Comparison of ENCODE assay signal across 9 cellular contexts in the genomic region with DNA sequence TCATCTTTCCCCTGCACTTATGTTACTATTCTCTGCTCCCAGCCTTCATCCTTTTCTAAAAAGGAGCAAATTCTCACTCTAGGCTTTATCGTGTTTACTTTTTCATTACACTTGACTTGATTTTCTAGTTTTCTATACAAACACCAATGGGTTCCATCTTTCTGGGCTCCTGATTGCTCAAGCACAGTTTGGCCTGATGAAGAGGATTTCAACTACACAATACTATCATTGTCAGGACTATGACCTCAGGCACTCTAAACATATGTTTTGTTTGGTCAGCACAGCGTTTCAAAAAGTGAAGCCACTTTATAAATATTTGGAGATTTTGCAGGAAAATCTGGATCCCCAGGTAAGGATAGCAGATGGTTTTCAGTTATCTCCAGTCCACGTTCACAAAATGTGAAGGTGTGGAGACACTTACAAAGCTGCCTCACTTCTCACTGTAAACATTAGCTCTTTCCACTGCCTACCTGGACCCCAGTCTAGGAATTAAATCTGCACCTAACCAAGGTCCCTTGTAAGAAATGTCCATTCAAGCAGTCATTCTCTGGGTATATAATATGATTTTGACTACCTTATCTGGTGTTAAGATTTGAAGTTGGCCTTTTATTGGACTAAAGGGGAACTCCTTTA.
A peak's percentile ranks its signal among the peaks of the same experiment; 100 is the strongest.
DNase-seq lines count a peak whose midpoint lies in the region; ATAC-seq and TF ChIP-seq lines count a peak whose summit lies in the region.
"Had no signal": no experiment of that assay in that cellular context is flagged by ENCODE, and none has a peak within 500 bp of the region (broad histone marks: within the 10 kb centered on the region; RNA-seq: fewer than 3 reads in every experiment).

No MANE protein-coding gene starts in this region.

- CTCF ChIA-PET in activated CD8-positive, alpha-beta T cell treated with anti-CD3 and anti-CD28 coated beads, Interleukin-2, amount 10 ng/mL, durations not matched to agents 7 days and 5 days (lab: Charles Lee) = interaction anchor here (0.6 to 5.4 kb wide), 49 partner anchors 8 to 680 kb away, joined by 3 to 29 read pairs (median 4); no protein-coding TSS in a partner anchor

- no peaks in the 10 kb centered on the region for H3K27me3 ChIP-seq in heart right ventricle
- H3K27me3 ChIP-seq in vagina = no peaks in the 10 kb centered on the region
- H3K27me3 ChIP-seq: ovary had no signal

- H3K4me1 ChIP-seq in heart right ventricle (peaks cover 16 to 97% (median 76%) of the 10 kb centered on the region in 9 donors), vagina (peaks cover 53% of the 10 kb centered on the region)

- H3K36me3 ChIP-seq in heart right ventricle (peaks cover 0 to 98% (median 6%) of the 10 kb centered on the region in 9 donors), vagina (peaks cover 0 to 23% of the 10 kb centered on the region in 2 donors)
- H3K36me3 ChIP-seq: ovary had no signal

- H3K36me3 Mint-ChIP-seq in activated CD8-positive, alpha-beta T cell treated with anti-CD3 and anti-CD28 coated beads, Interleukin-2, amount 10 ng/mL, durations not matched to agents 7 days and 5 days (ENCODE audit: low read depth) = peaks cover 78% of the 10 kb centered on the region
- peaks cover 37% of the 10 kb centered on the region for H3K36me3 Mint-ChIP-seq in memory B cell

- 78 to 80% methylated on average over 3 of the region's 3 CpGs for WGBS in heart right ventricle, 2 donors

- no peaks in the 10 kb centered on the region for H3K27me3 Mint-ChIP-seq in activated CD8-positive, alpha-beta T cell treated with anti-CD3 and anti-CD28 coated beads, Interleukin-2, amount 10 ng/mL, durations not matched to agents 7 days and 5 days (ENCODE audit: low read depth)
- no peaks in the 10 kb centered on the region for H3K27me3 Mint-ChIP-seq in memory B cell

- TF ChIP-seq POLR2A in vagina (IDR thresholded peaks at IDR 0.05) = no peak

- peaks cover 60% of the 10 kb centered on the region for H3K4me1 Mint-ChIP-seq in activated CD8-positive, alpha-beta T cell treated with anti-CD3 and anti-CD28 coated beads, Interleukin-2, amount 10 ng/mL, durations not matched to agents 7 days and 5 days (ENCODE audit: low read depth)
- H3K4me1 Mint-ChIP-seq in memory B cell = peaks cover 50% of the 10 kb centered on the region

- intact Hi-C loops in heart right ventricle (cut with DNase I) (loop anchor here (1.0 to 10.0 kb wide), 22 partner anchors 85 to 650 kb away; partner anchors contain the start of gene TGFBR2 (in 2 of the 10)), Right ventricle myocardium inferior (cut with DNase I) (loop anchor here (2.0 to 5.0 kb wide), 4 partner anchors 250 to 580 kb away; no protein-coding TSS in a partner anchor), vagina (cut with DNase I) (loop anchor here (10.0 kb wide), 1 partner anchor 578 kb away; no protein-coding TSS in a partner anchor)

- no peak overlapping the region for H3K4me3 Mint-ChIP-seq in activated CD8-positive, alpha-beta T cell treated with anti-CD3 and anti-CD28 coated beads, Interleukin-2, amount 10 ng/mL, durations not matched to agents 7 days and 5 days
- H3K4me3 Mint-ChIP-seq in memory B cell = no peak overlapping the region

- POLR2A ChIA-PET in activated CD8-positive, alpha-beta T cell treated with anti-CD3 and anti-CD28 coated beads, Interleukin-2, amount 10 ng/mL, durations not matched to agents 7 days and 5 days (lab: Charles Lee) = interaction anchor here (1.4 kb wide), 1 partner anchor 86 kb away, joined by 3 read pairs; the partner anchor contains the start of gene TGFBR2

- H3K4me3 ChIP-seq in heart right ventricle (no peak overlapping the region), vagina (no peak overlapping the region)
- H3K4me3 ChIP-seq: ovary had no signal

- DNase-seq in heart right ventricle (no peak), Right ventricle myocardium inferior (ENCODE audit: missing footprints) (no peak), memory B cell (ENCODE audit: low spot score in 2 of 2) (no peak), vagina (ENCODE audit: extremely low spot score in 2 of 2) (no peak), HuH-7.5 (ENCODE audit: low spot score) (no peak)
- no peak for DNase-seq in activated CD8-positive, alpha-beta T cell treated with anti-CD3 and anti-CD28 coated beads, Interleukin-2, amount 10 ng/mL, durations not matched to agents 7 days and 5 days
- DNase-seq in stimulated activated CD4-positive, alpha-beta T cell treated with anti-CD3 and anti-CD28 coated beads, Interleukin-2, amount 100 ng/mL, for 24 hours = no peak

- H3K9me3 Mint-ChIP-seq in activated CD8-positive, alpha-beta T cell treated with anti-CD3 and anti-CD28 coated beads, Interleukin-2, amount 10 ng/mL, durations not matched to agents 7 days and 5 days (ENCODE audit: insufficient read depth) = no peaks in the 10 kb centered on the region
- no peaks in the 10 kb centered on the region for H3K9me3 Mint-ChIP-seq in memory B cell

- H3K9me3 ChIP-seq in heart right ventricle (no peaks in the 10 kb centered on the region), vagina (no peaks in the 10 kb centered on the region)
- H3K9me3 ChIP-seq: ovary had no signal

- H3K27ac ChIP-seq in heart right ventricle (peak overlapping the region in 8 of 10 donors; percentile 8 to 64 (median 44)), vagina (peak overlapping the region; percentile 84)
- H3K27ac ChIP-seq: ovary had no signal

- no peak for TF ChIP-seq CTCF in heart right ventricle (IDR thresholded peaks at IDR 0.05)
- no peak for TF ChIP-seq CTCF in vagina (IDR thresholded peaks at IDR 0.05)

- ATAC-seq in heart right ventricle (no peak), Right ventricle myocardium inferior (no peak), memory B cell (ENCODE audit: low read depth) (no peak), GM21528 (IDR thresholded peaks at IDR 0.05; ENCODE audit: low FRiP score, unreplicated experiment) (no peak)
- ATAC-seq in activated CD8-positive, alpha-beta T cell treated with anti-CD3 and anti-CD28 coated beads, Interleukin-2, amount 10 ng/mL, durations not matched to agents 7 days and 5 days = no peak

- peak overlapping the region; percentile 56 for H3K27ac Mint-ChIP-seq in activated CD8-positive, alpha-beta T cell treated with anti-CD3 and anti-CD28 coated beads, Interleukin-2, amount 10 ng/mL, durations not matched to agents 7 days and 5 days
- peak overlapping the region; percentile 73 for H3K27ac Mint-ChIP-seq in memory B cell
